In the genomic region with DNA sequence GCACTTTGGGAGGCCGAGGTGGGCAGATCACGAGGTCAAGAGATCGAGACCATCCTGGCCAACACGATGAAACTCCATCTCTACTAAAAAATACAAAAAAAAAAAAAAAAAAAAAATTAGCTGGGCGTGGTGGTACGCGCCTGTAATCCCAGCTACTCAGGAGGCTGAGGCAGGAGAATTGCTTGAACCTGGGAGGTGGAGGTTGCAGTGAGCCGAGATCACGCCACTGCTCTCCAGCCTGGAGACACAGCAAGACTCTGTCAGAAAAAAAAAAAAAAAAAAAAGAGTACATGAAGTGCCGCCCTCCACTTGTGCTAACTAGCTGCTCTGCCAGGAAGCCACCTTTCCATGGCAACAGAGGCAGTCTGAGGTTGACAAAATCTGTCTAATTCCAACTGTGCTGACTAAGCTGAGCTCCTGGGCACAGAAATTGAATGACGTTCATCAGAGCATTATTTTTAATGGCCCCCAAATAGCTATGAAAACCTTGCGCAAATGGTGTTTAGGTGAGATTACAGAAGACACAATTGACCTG, we compare ENCODE assay signal across 4 cellular contexts. TPM values are rescaled to one million over a fixed set of nuclear protein-coding genes. Genes with fewer than 3 reads are reported as not detected.
A peak's percentile ranks its signal among the peaks of the same experiment; 100 is the strongest.
DNase-seq lines count a peak whose midpoint lies in the region; ATAC-seq, FAIRE-seq and TF ChIP-seq lines count a peak whose summit lies in the region.
"Not testable (repeated sequence)": the region's sequence is repeated elsewhere in the genome, so short reads cannot be mapped to it uniquely, and the experiment has no call there.

No MANE protein-coding gene starts in this region.

- ATAC-seq in CD8-positive, alpha-beta T cell; T-cell (replicated peaks in 1 of 4); natural killer cell: not testable (repeated sequence)

- H2AFZ ChIP-seq in astrocyte (ENCODE audit: low read depth, low read length): not testable (repeated sequence)

- CTCF ChIA-PET in CD8-positive, alpha-beta T cell (lab: Charles Lee): not testable (repeated sequence)
- CTCF ChIA-PET in T-cell (lab: Charles Lee): interaction anchor here in 1 of 2 donors (0.7 kb wide), 1 partner anchor 1740 kb away, joined by 4 read pairs; no protein-coding TSS in a partner anchor

- not testable (repeated sequence) for H3K4me3 ChIP-seq in CD8-positive, alpha-beta T cell (ENCODE audit: low read depth, low read length); astrocyte (ENCODE audit: insufficient read depth, low read depth, low read length)

- H3K9me3 Mint-ChIP-seq in CD8-positive, alpha-beta T cell; T-cell; astrocyte (ENCODE audit: unreplicated experiment); natural killer cell: not testable (repeated sequence)

- POLR2A ChIA-PET in CD8-positive, alpha-beta T cell (lab: Charles Lee): interaction anchor here (1.1 kb wide), 1 partner anchor 16 kb away, joined by 3 read pairs; a partner anchor contains a TSS
- POLR2A ChIA-PET in T-cell (lab: Charles Lee): interaction anchor here in 1 of 2 donors (0.6 kb wide), 2 partner anchors 14 to 996 kb away, joined by 3 to 4 read pairs; no protein-coding TSS in a partner anchor

- H3K27ac Mint-ChIP-seq in CD8-positive, alpha-beta T cell: peak overlapping the region; percentile 28
- H3K27ac Mint-ChIP-seq in T-cell: peak overlapping the region; percentile 12 to 19
- peak overlapping the region; percentile 24 for H3K27ac Mint-ChIP-seq in astrocyte (ENCODE audit: unreplicated experiment)
- H3K27ac Mint-ChIP-seq in natural killer cell: not testable (repeated sequence)

- peaks cover 40% of the 10 kb centered on the region for H3K4me1 Mint-ChIP-seq in CD8-positive, alpha-beta T cell (ENCODE audit: low read depth)
- H3K4me1 Mint-ChIP-seq in T-cell: peaks cover 33 to 41% (median 40%) of the 10 kb centered on the region in 3 donors
- H3K4me1 Mint-ChIP-seq in astrocyte (ENCODE audit: low read depth, unreplicated experiment): peaks cover 14% of the 10 kb centered on the region
- H3K4me1 Mint-ChIP-seq in natural killer cell: peaks cover 24 to 32% of the 10 kb centered on the region in 2 donors

- not testable (repeated sequence) for H3K27ac ChIP-seq in CD8-positive, alpha-beta T cell (ENCODE audit: low read depth, low read length)
- peak overlapping the region; percentile 3 for H3K27ac ChIP-seq in astrocyte (ENCODE audit: low read depth, low read length)

- not testable (repeated sequence) for H3K4me3 Mint-ChIP-seq in CD8-positive, alpha-beta T cell; T-cell
- H3K4me3 Mint-ChIP-seq in astrocyte (ENCODE audit: unreplicated experiment) (peak overlapping the region; percentile 60), natural killer cell (peak overlapping the region; percentile 17)

- peaks cover 30% of the 10 kb centered on the region for H3K4me1 ChIP-seq in CD8-positive, alpha-beta T cell (ENCODE audit: insufficient read depth, low read length)
- peaks cover 14% of the 10 kb centered on the region for H3K4me1 ChIP-seq in astrocyte (ENCODE audit: insufficient read depth, low read length)

- intact Hi-C loops in CD8-positive, alpha-beta T cell (cut with DNase I, micrococcal nuclease): not testable (repeated sequence)
- intact Hi-C loops in natural killer cell (cut with micrococcal nuclease): loop anchor here (10.0 kb wide), 1 partner anchor 321 kb away; a partner anchor contains a TSS

- H3K4me2 ChIP-seq in astrocyte (ENCODE audit: low read length): peak overlapping the region; percentile 20

- H3K9me3 ChIP-seq in CD8-positive, alpha-beta T cell (ENCODE audit: low read length); astrocyte (ENCODE audit: insufficient read depth, low read depth, low read length): not testable (repeated sequence)

- H3K36me3 ChIP-seq in CD8-positive, alpha-beta T cell (ENCODE audit: insufficient read depth, low read length): peaks cover 37% of the 10 kb centered on the region
- H3K36me3 ChIP-seq in astrocyte (ENCODE audit: insufficient read depth, low read length): peaks cover 49% of the 10 kb centered on the region

- H3K36me3 Mint-ChIP-seq in CD8-positive, alpha-beta T cell: peaks cover 67% of the 10 kb centered on the region
- peaks cover 46% of the 10 kb centered on the region for H3K36me3 Mint-ChIP-seq in T-cell
- H3K36me3 Mint-ChIP-seq in astrocyte (ENCODE audit: low read depth, unreplicated experiment): peaks cover 23% of the 10 kb centered on the region
- H3K36me3 Mint-ChIP-seq in natural killer cell: not testable (repeated sequence)

- DNase-seq in CD8-positive, alpha-beta T cell: peak in 1 of 7 experiments; percentile 26
- DNase-seq in T-cell (peak in 1 of 34 experiments; percentile 5), astrocyte (ENCODE audit: low read depth) (peak; percentile 39)
- DNase-seq in natural killer cell: not testable (repeated sequence)

- peaks cover 46% of the 10 kb centered on the region for H4K20me1 ChIP-seq in astrocyte (ENCODE audit: insufficient read depth, low read length)

- not testable (repeated sequence) for H3K27me3 Mint-ChIP-seq in CD8-positive, alpha-beta T cell (ENCODE audit: low read depth); T-cell; astrocyte (ENCODE audit: low read depth, unreplicated experiment); natural killer cell (ENCODE audit: low read depth in 2 of 2)

- H3K27me3 ChIP-seq in CD8-positive, alpha-beta T cell (ENCODE audit: insufficient read depth, low read length); astrocyte (ENCODE audit: insufficient read depth, low read length): not testable (repeated sequence)

- not testable (repeated sequence) for H3K9ac ChIP-seq in astrocyte (ENCODE audit: low read length)

- TF ChIP-seq CTCF in CD8-positive, alpha-beta T cell (IDR thresholded peaks at IDR 0.05); astrocyte (IDR thresholded peaks at IDR 0.05; ENCODE audit: insufficient read depth, low read depth, low read length); natural killer cell (IDR thresholded peaks at IDR 0.05): not testable (repeated sequence)

- H3K79me2 ChIP-seq in astrocyte (ENCODE audit: insufficient read depth, low read length): peaks cover 48% of the 10 kb centered on the region

- not testable (repeated sequence) for FAIRE-seq in astrocyte (lab: Jason Lieb, UNC)

RNA-seq across cellular contexts. Expression of a gene that starts 3.1 kb away (rescaled TPM):
- 10 to 100 TPM; 72.0 to 79.9 TPM for total RNA-seq in CD8-positive, alpha-beta T cell
- total RNA-seq in T-cell (100 to 1,000 TPM in 2 of 5 donors, 10 to 100 TPM in 3; 60.1 to 102 (median 93.5) TPM), astrocyte (147 and 162 TPM in 2 replicates), natural killer cell (10 to 100 TPM; 38.1 to 40.8 (median 40.0) TPM)

RNA-seq across cellular contexts. Expression of a gene that starts 15.9 kb away (rescaled TPM):
- total RNA-seq in CD8-positive, alpha-beta T cell: 10 to 100 TPM; 75.2 to 80.0 TPM
- 10 to 100 TPM; 61.5 to 81.0 (median 67.7) TPM for total RNA-seq in T-cell
- total RNA-seq in astrocyte: 35.7 and 46.5 TPM in 2 replicates
- 10 to 100 TPM; 61.8 to 87.7 (median 74.4) TPM for total RNA-seq in natural killer cell

RNA-seq across cellular contexts. Expression of a gene that starts 16.4 kb away (rescaled TPM):
- total RNA-seq in CD8-positive, alpha-beta T cell: 100 to 1,000 TPM; 149 to 156 TPM
- total RNA-seq in T-cell (100 to 1,000 TPM in 2 of 5 donors, 10 to 100 TPM in 3; 88.2 to 124 (median 99.7) TPM), astrocyte (43.3 and 46.6 TPM in 2 replicates), natural killer cell (100 to 1,000 TPM; 112 to 136 (median 125) TPM)

RNA-seq across cellular contexts. Expression of a gene that starts 32.9 kb away (rescaled TPM):
- total RNA-seq in CD8-positive, alpha-beta T cell: 1 to 10 TPM; 3.1 to 3.4 TPM
- total RNA-seq in T-cell (10 to 100 TPM in 3 of 5 donors, 1 to 10 TPM in 2; 7.5 to 13.6 (median 12.0) TPM), astrocyte (17.7 and 19.1 TPM in 2 replicates), natural killer cell (1 to 10 TPM; 5.5 to 8.8 (median 7.7) TPM)

RNA-seq across cellular contexts. Expression of a gene that starts 50.1 kb away (rescaled TPM):
- total RNA-seq in CD8-positive, alpha-beta T cell: 100 to 1,000 TPM in 1 of 2 experiments, 10 to 100 TPM in 1; 96.9 to 103 TPM
- 10 to 100 TPM; 58.2 to 73.9 (median 64.0) TPM for total RNA-seq in T-cell
- 90.1 and 99.6 TPM in 2 replicates for total RNA-seq in astrocyte
- total RNA-seq in natural killer cell: 100 to 1,000 TPM in 1 of 3 donors, 10 to 100 TPM in 2; 86.0 to 105 (median 94.3) TPM
